In the genomic region with DNA sequence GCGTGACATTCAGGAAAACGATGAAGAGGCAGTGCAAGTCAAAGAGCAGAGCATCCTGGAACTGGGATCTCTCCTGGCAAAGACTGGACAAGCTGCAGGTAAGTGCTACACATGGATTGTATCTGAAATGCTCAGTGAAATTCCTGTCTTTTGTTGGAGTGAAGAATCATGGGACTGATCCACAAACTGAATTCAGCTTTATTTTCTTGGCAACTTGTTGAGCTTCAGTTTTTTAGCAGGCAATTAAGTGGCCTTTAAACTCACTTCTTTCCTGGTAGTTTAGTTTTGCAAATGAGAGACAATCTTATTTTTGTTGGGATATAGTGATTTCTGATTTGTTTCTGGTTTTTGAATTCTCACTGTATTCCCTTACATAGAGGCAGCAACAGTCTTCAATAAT, we compare ENCODE assay signal across 17 cellular contexts. TPM values are rescaled to one million over a fixed set of nuclear protein-coding genes. Genes with fewer than 3 reads are reported as not detected.
DNase-seq lines count a peak whose midpoint lies in the region; ATAC-seq, FAIRE-seq and TF ChIP-seq lines count a peak whose summit lies in the region.
"Had no signal": no experiment of that assay in that cellular context is flagged by ENCODE, and none has a peak within 500 bp of the region (broad histone marks: within the 10 kb centered on the region; RNA-seq: fewer than 3 reads in every experiment).

No MANE protein-coding gene starts in this region.

- H3K9me3 ChIP-seq in MG63 = no peaks in the 10 kb centered on the region; the same call in 1 of the 2 replicates
- H3K9me3 ChIP-seq in GM12878 (replicated peaks; ENCODE audit: control insufficient read depth, insufficient read depth, low read length) = no peaks in the 10 kb centered on the region; the same call in 2 of the 3 replicates
- H3K9me3 ChIP-seq in psoas muscle = no peaks in the 10 kb centered on the region
- no peaks in the 10 kb centered on the region for H3K9me3 ChIP-seq in heart right ventricle
- H3K9me3 ChIP-seq: HAP-1, transverse colon had no signal

- H3K27ac ChIP-seq in GM12878 (ENCODE audit: control insufficient read depth, insufficient read depth) (no peak overlapping the region), psoas muscle (no peak overlapping the region), heart right ventricle (no peak overlapping the region)
- H3K27ac ChIP-seq: transverse colon had no signal

- peak overlapping the region; percentile 83 for H3K4me3 Mint-ChIP-seq in activated T-cell treated with anti-CD3 and anti-CD28 coated beads, Interleukin-2, amount 50 U/mL, for 24 hours

- H3K9me3 Mint-ChIP-seq in activated T-cell treated with anti-CD3 and anti-CD28 coated beads, Interleukin-2, amount 50 U/mL, for 24 hours = no peaks in the 10 kb centered on the region
- H3K9me3 Mint-ChIP-seq: memory B cell had no signal

- no peak for TF ChIP-seq POLR2A in GM12878 (IDR thresholded peaks at IDR 0.05; ENCODE audit: low read depth, low read length)

- no peak overlapping the region for H3K9ac ChIP-seq in GM12878 (ENCODE audit: control insufficient read depth, insufficient read depth, low read length)

- H2AFZ ChIP-seq in GM12878 (ENCODE audit: control insufficient read depth, low read depth, low read length) = no peak overlapping the region

- TF ChIP-seq CTCF in GM12878 (IDR thresholded peaks at IDR 0.05 in 2 of 3, conservative IDR thresholded peaks at IDR 0.05 in 1 of 3; ENCODE audit: control insufficient read depth in 2 of 3, extremely low read depth in 1 of 3, insufficient read depth in 1 of 3, low read depth in 3 of 3, low read length in 3 of 3) (no peak), psoas muscle (IDR thresholded peaks at IDR 0.05) (no peak), heart right ventricle (IDR thresholded peaks at IDR 0.05) (no peak)

- SMC1A ChIA-PET in GM12878 (lab: Charles Lee; ENCODE audit: uncharacterized antibody, unreplicated experiment) = no interaction called here

- POLR2A ChIA-PET in GM12878 (lab: Charles Lee) = interaction anchor here (1.0 kb wide), 1 partner anchor 96 kb away, joined by 3 read pairs; no protein-coding TSS in a partner anchor

- H3K4me1 ChIP-seq in GM12878 (ENCODE audit: control insufficient read depth, insufficient read depth, low read length) (peaks cover 3% of the 10 kb centered on the region), psoas muscle (peaks cover 21% of the 10 kb centered on the region), heart right ventricle (peaks cover 2 to 34% (median 28%) of the 10 kb centered on the region in 9 donors)

- FAIRE-seq in GM12878 (lab: Jason Lieb, UNC) = no peak
- FAIRE-seq: bronchial epithelial cell had no signal

- DNase-seq in activated T-cell treated with anti-CD3 and anti-CD28 coated beads, Interleukin-2, amount 50 U/mL, for 24 hours = no peak
- no peak for DNase-seq in activated T-cell treated with anti-CD3 and anti-CD28 coated beads, Interleukin-2, amount 50 U/mL, for 1 hour
- DNase-seq in MG63 (no peak), GM12878 (ENCODE audit: low read depth, low spot score) (no peak), psoas muscle (no peak), NCI-H146 treated with DMSO at 0.1 percent for 48 hours (lab: John Stamatoyannopoulos, UW; ENCODE audit: unreplicated experiment) (no peak), heart right ventricle (no peak)
- DNase-seq: activated effector memory CD4-positive, alpha-beta T cell treated with Interleukin-2 at 50 U/mL for 16 hours; DMS153; foreskin melanocyte; Kasumi-1; NK-92 treated with Interleukin-12 subunit alpha and Interleukin-12 subunit beta, amount 100 ng/mL, for 24 hours; transverse colon had no signal

- H3K27me3 ChIP-seq in MG63 = peaks cover 3% of the 10 kb centered on the region; the same call in 1 of the 2 replicates
- no peaks in the 10 kb centered on the region for H3K27me3 ChIP-seq in GM12878 (replicated peaks in 1 of 2; ENCODE audit: control insufficient read depth in 2 of 2, insufficient read depth in 2 of 2, low read length in 1 of 2)
- H3K27me3 ChIP-seq in psoas muscle (ENCODE audit: insufficient read depth in 3 of 3, low read length in 2 of 3) = no peaks in the 10 kb centered on the region
- H3K27me3 ChIP-seq in heart right ventricle = no peaks in the 10 kb centered on the region
- H3K27me3 ChIP-seq: transverse colon had no signal

- H3K27ac Mint-ChIP-seq in activated T-cell treated with anti-CD3 and anti-CD28 coated beads, Interleukin-2, amount 50 U/mL, for 24 hours = peak overlapping the region; percentile 87
- H3K27ac Mint-ChIP-seq: memory B cell had no signal

- H3K4me3 ChIP-seq in MG63 (0 out of 2 replicates have a peak overlapping the region, but pooled peaks have one; percentile 1), GM12878 (peak overlapping the region; percentile 97; the same call in 1 of the 2 replicates), psoas muscle (peak overlapping the region; percentile 98), heart right ventricle (no peak overlapping the region)
- H3K4me3 ChIP-seq: HAP-1, transverse colon had no signal

- no TSS peak for BruUV-seq in GM12878 (replicated peaks; lab: Mats Ljungman, UMichigan)

- RAD21 ChIA-PET in GM12878 (lab: Charles Lee; ENCODE audit: unreplicated experiment) = no interaction called here

- ATAC-seq in GM12878 (no peak), psoas muscle (no peak), GM19328 (IDR thresholded peaks at IDR 0.05; ENCODE audit: unreplicated experiment) (no peak), heart right ventricle (no peak)

- in situ Hi-C loops in GM12878 (cut with MboI) = no loop called here

- WGBS in GM12878 (ENCODE audit: insufficient coverage, insufficient replicate concordance, low lambda C conversion rate, missing lambda C conversion rate) = 90% methylated on average over 2 of the region's 2 CpGs
- 63 to 76% (median 71%) methylated on average over 2 of the region's 2 CpGs for WGBS in psoas muscle, 3 donors
- 76 to 79% methylated on average over 2 of the region's 2 CpGs for WGBS in heart right ventricle, 2 donors

- TF ChIP-seq RAD21 in GM12878 (IDR thresholded peaks at IDR 0.05; ENCODE audit: insufficient read depth, low read depth, low read length) = no peak

- intact Hi-C loops in GM12878 (cut with micrococcal nuclease; ENCODE audit: unreplicated experiment) = no loop called here
- intact Hi-C loops in psoas muscle (cut with DNase I) = no loop called here
- intact Hi-C loops in heart right ventricle (cut with DNase I) = loop anchor here in 1 of 10 donors (10.0 kb wide), 1 partner anchor 92 kb away; a partner anchor contains a TSS

- H4K20me1 ChIP-seq in GM12878 (ENCODE audit: control insufficient read depth, insufficient read depth) = no peaks in the 10 kb centered on the region; the same call in 1 of the 2 replicates

- H3K36me3 ChIP-seq in MG63 = peaks cover 68% of the 10 kb centered on the region
- H3K36me3 ChIP-seq in GM12878 (ENCODE audit: control insufficient read depth in 2 of 2, insufficient read depth in 2 of 2, low read length in 1 of 2) = peaks cover 6 to 8% of the 10 kb centered on the region in 2 experiments
- peaks cover 13 to 53% of the 10 kb centered on the region in 2 donors for H3K36me3 ChIP-seq in psoas muscle (ENCODE audit: insufficient read depth in 1 of 2, low read depth in 1 of 2)
- peaks cover 0 to 53% (median 29%) of the 10 kb centered on the region in 9 donors for H3K36me3 ChIP-seq in heart right ventricle

- TF ChIP-seq EP300 in GM12878 (IDR thresholded peaks at IDR 0.05; ENCODE audit: borderline replicate concordance in 1 of 2, control insufficient read depth in 1 of 2, low read depth in 2 of 2, low read length in 2 of 2) = no peak

- peaks cover 50% of the 10 kb centered on the region for H3K4me1 Mint-ChIP-seq in activated T-cell treated with anti-CD3 and anti-CD28 coated beads, Interleukin-2, amount 50 U/mL, for 24 hours (ENCODE audit: low read depth)

- H3K27me3 Mint-ChIP-seq in activated T-cell treated with anti-CD3 and anti-CD28 coated beads, Interleukin-2, amount 50 U/mL, for 24 hours = peaks cover 6% of the 10 kb centered on the region
- H3K27me3 Mint-ChIP-seq: memory B cell had no signal

- peaks cover 48% of the 10 kb centered on the region for H3K79me2 ChIP-seq in GM12878 (ENCODE audit: control insufficient read depth, insufficient read depth, low read length)

- peak overlapping the region; percentile 57; the same call in 1 of the 2 replicates for H3K4me2 ChIP-seq in GM12878 (ENCODE audit: control insufficient read depth, insufficient read depth)

- H3K36me3 Mint-ChIP-seq in activated T-cell treated with anti-CD3 and anti-CD28 coated beads, Interleukin-2, amount 50 U/mL, for 24 hours (ENCODE audit: low read depth) = peaks cover 71% of the 10 kb centered on the region

- CTCF ChIA-PET in GM12878 (lab: Yijun Ruan, JAX) = interaction anchor here (6.3 kb wide), 1 partner anchor 17 kb away, joined by 102 read pairs; no protein-coding TSS in a partner anchor

RNA-seq across cellular contexts. Expression of a gene that starts 2.6 kb away (rescaled TPM):
- total RNA-seq in MG63 (2014; rRNA removed; shearing (Covaris generic); ENCODE audit: low replicate concordance) = 70.7 and 110 TPM in 2 replicates
- total RNA-seq in GM12878 (2013; cell fraction: nucleolus; rRNA removed) = 112 and 118 TPM in 2 replicates
- total RNA-seq in GM12878 (2014; rRNA removed) (83.1 and 84.1 TPM in 2 replicates), GM12878 (2014; rRNA removed; fragmentation: Illumina TruSeq; extraction: Trizol) (85.3 and 91.4 TPM in 2 replicates), GM12878 (2021) (112 and 118 TPM in 2 replicates), psoas muscle (100 to 1,000 TPM; 118 to 280 (median 207) TPM), heart right ventricle (100 to 1,000 TPM in 1 of 10 donors, 10 to 100 TPM in 9; 74.9 to 102 (median 84.1) TPM)
- 39.7 TPM for polyA plus RNA-seq in GM12878 (2011; ENCODE audit: low read depth)
- polyA plus RNA-seq in GM12878 (2011; rRNA removed) (122 and 126 TPM in 2 replicates), GM12878 (2014; fragmentation: Illumina TruSeq; extraction: Trizol) (90.3 and 96.8 TPM in 2 replicates), GM12878 (2014; fragmentation: Nextera tagmentation; extraction: Ambion mirVana) (100 to 1,000 TPM; 283 to 291 TPM), GM12878 (2014; rRNA removed) (115 and 118 TPM in 2 replicates), GM12878 (2016; fragmentation: Nextera tagmentation; extraction: Ambion mirVana) (100 to 1,000 TPM; 304 to 319 TPM), psoas muscle (100 to 1,000 TPM; 152 to 326 (median 198) TPM), heart right ventricle (10 to 100 TPM; 41.9 to 78.9 TPM)
- 84.0 and 96.4 TPM in 2 replicates for polyA plus RNA-seq in GM12878 (2011; cell fraction: cytosol; rRNA removed)
- polyA plus RNA-seq in GM12878 (2011; cell fraction: nucleus; rRNA removed) = 61.0 and 62.2 TPM in 2 replicates
- 65.5 and 72.3 TPM in 2 replicates for polyA plus RNA-seq in GM12878 (2012)
- polyA minus RNA-seq in GM12878 (2011; rRNA and poly(A)+ RNA removed) = 147 and 184 TPM in 2 replicates
- 51.9 and 53.3 TPM in 2 replicates for polyA minus RNA-seq in GM12878 (2011; cell fraction: cytosol; rRNA and poly(A)+ RNA removed)
- 39.7 and 59.7 TPM in 2 replicates for polyA minus RNA-seq in GM12878 (2011; cell fraction: nucleus; rRNA and poly(A)+ RNA removed)

RNA-seq across cellular contexts. Expression of a gene that starts 39.8 kb away (rescaled TPM):
- total RNA-seq in MG63 (2014; rRNA removed; shearing (Covaris generic); ENCODE audit: low replicate concordance) = 0.49 and 0.72 TPM in 2 replicates
- 67.1 and 71.0 TPM in 2 replicates for total RNA-seq in GM12878 (2013; cell fraction: nucleolus; rRNA removed)
- total RNA-seq in GM12878 (2014; rRNA removed) (17.5 and 17.8 TPM in 2 replicates), GM12878 (2014; rRNA removed; fragmentation: Illumina TruSeq; extraction: Trizol) (11.4 and 11.9 TPM in 2 replicates), GM12878 (2021) (26.7 and 27.3 TPM in 2 replicates), psoas muscle (1 to 10 TPM; 1.2 to 5.2 (median 2.5) TPM), heart right ventricle (1 to 10 TPM in 9 of 10 donors, under 1 TPM in 1; 0.90 to 2.1 (median 1.3) TPM)
- 9.5 TPM for polyA plus RNA-seq in GM12878 (2011; ENCODE audit: low read depth)
- polyA plus RNA-seq in GM12878 (2011; rRNA removed) (28.3 and 37.5 TPM in 2 replicates), GM12878 (2014; fragmentation: Illumina TruSeq; extraction: Trizol) (10.9 and 12.9 TPM in 2 replicates), GM12878 (2014; fragmentation: Nextera tagmentation; extraction: Ambion mirVana) (1 to 10 TPM; 1.1 to 2.4 TPM), GM12878 (2014; rRNA removed) (14.2 and 14.5 TPM in 2 replicates), GM12878 (2016; fragmentation: Nextera tagmentation; extraction: Ambion mirVana) (1 to 10 TPM; 5.3 to 6.4 TPM), psoas muscle (1 to 10 TPM in 2 of 3 donors, under 1 TPM in 1; 0.44 to 2.1 (median 1.1) TPM), heart right ventricle (under 1 TPM; 0.66 to 0.83 TPM)
- 29.2 and 33.4 TPM in 2 replicates for polyA plus RNA-seq in GM12878 (2011; cell fraction: cytosol; rRNA removed)
- 72.0 and 77.8 TPM in 2 replicates for polyA plus RNA-seq in GM12878 (2011; cell fraction: nucleus; rRNA removed)
- polyA plus RNA-seq in GM12878 (2012) = 15.5 and 24.1 TPM in 2 replicates
- 19.8 and 36.6 TPM in 2 replicates for polyA minus RNA-seq in GM12878 (2011; rRNA and poly(A)+ RNA removed)
- polyA minus RNA-seq in GM12878 (2011; cell fraction: cytosol; rRNA and poly(A)+ RNA removed) = 25.1 and 31.9 TPM in 2 replicates
- polyA minus RNA-seq in GM12878 (2011; cell fraction: nucleus; rRNA and poly(A)+ RNA removed) = 35.2 and 48.9 TPM in 2 replicates

Comparison
In these comparisons a context has a peak if more than half of its experiments do, and no peak if none do; other contexts are left out.
1. H3K4me3 ChIP-seq: peak in MG63 (single experiment), GM12878 (single experiment) and psoas muscle (single experiment); none in heart right ventricle (0 of 10).